ENCODE assay signal across 1 cellular context in genomic region chr2:158988501-158988900, GRCh38.
TF ChIP-seq lines count a peak whose summit lies in the region.

No MANE protein-coding gene starts in this region.

TF ChIP-seq in WTC11, 78 proteins besides CTCF, POLR2A, EP300 and RAD21 (continued from another document):
- TF ChIP-seq ERG (CRISPR knock-in tag; IDR thresholded peaks at IDR 0.05), result no peak
- TF ChIP-seq ESRRA (CRISPR knock-in tag; IDR thresholded peaks at IDR 0.05; ENCODE audit: borderline replicate concordance), result no peak
TF ChIP-seq in WTC11: peak in this region for 0.
